In the genomic region with DNA sequence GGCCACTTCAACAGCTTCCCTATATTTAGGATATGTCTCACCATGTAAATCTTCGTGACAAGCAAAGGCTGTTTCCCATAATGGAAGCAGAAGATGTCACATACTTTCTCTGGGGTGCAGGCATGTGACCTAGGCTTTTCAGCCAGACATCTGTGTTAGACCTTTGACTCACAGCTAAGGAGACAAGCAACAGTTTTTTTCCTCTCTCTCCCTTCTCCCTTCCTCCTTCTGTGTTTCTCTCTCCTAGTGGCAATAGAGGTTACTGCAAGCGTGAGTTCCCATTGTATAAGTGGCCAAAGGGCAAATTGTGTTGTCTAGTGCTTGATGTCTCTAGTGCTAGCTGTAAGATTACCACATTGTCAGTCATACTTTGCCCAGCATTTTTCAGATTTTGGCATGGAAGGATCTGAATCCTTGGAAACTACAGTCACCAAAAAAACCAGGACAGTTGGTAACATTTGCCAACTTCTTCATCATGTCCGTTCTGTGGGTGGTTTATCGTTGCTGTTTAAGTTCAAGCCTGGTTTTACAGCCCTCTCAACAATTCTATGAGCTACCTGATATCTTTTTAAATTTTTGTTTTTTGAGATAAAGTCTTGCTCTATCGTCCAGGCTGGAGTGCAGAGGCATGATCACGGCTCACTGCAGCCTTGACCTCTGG, we compare ENCODE assay signal across 8 cellular contexts. TPM values are rescaled to one million over a fixed set of nuclear protein-coding genes. Genes with fewer than 3 reads are reported as not detected.
DNase-seq lines count a peak whose midpoint lies in the region; ATAC-seq, FAIRE-seq and TF ChIP-seq lines count a peak whose summit lies in the region.

No MANE protein-coding gene starts in this region.

- H3K4me2 ChIP-seq in OCI-LY3 (ENCODE audit: low read length), result peak overlapping the region; percentile 22

- H3K27ac ChIP-seq in OCI-LY3 (ENCODE audit: low read length), result no peak overlapping the region
- no peak overlapping the region for H3K27ac ChIP-seq in left lung
- H3K27ac ChIP-seq in upper lobe of right lung, result no peak overlapping the region
- no peak overlapping the region for H3K27ac ChIP-seq in tibial artery

- DNase-seq in Calu3 (peak; percentile 56), HS-5 (ENCODE audit: low read depth) (peak; percentile 11), bronchial epithelial cell (ENCODE audit: low read depth) (peak; percentile 79), left lung (no peak), upper lobe of right lung (no peak), tibial artery (no peak)

- H3K79me2 ChIP-seq in OCI-LY3 (ENCODE audit: low read length), result no peaks in the 10 kb centered on the region

- intact Hi-C loops in Calu3 (cut with micrococcal nuclease; ENCODE audit: unreplicated experiment), result loop anchor here (5.0 kb wide), 1 partner anchor 102 kb away; no protein-coding TSS in a partner anchor
- intact Hi-C loops in left lung (cut with DNase I), result no loop called here
- intact Hi-C loops in upper lobe of right lung (cut with DNase I), result no loop called here
- intact Hi-C loops in tibial artery (cut with DNase I; ENCODE audit: low total_unique reads), result no loop called here

- H3K4me3 ChIP-seq in OCI-LY3 (ENCODE audit: low read length) (no peak overlapping the region), bronchial epithelial cell (ENCODE audit: low read depth, low read length) (no peak overlapping the region), left lung (no peak overlapping the region), upper lobe of right lung (no peak overlapping the region), tibial artery (no peak overlapping the region)

- H3K27me3 Mint-ChIP-seq in Calu3 (ENCODE audit: unreplicated experiment), result no peaks in the 10 kb centered on the region

- H3K4me3 Mint-ChIP-seq in Calu3 (ENCODE audit: low read depth, unreplicated experiment), result no peak overlapping the region

- FAIRE-seq in bronchial epithelial cell (lab: Jason Lieb, UNC), result peak; percentile 93

- ATAC-seq in GM18861 (IDR thresholded peaks at IDR 0.05; ENCODE audit: unreplicated experiment), result peak; percentile 70
- peak; percentile 85 for ATAC-seq in left lung
- ATAC-seq in upper lobe of right lung, result peak; percentile 94

- BruUV-seq in Calu3 (replicated peaks; lab: Mats Ljungman, UMichigan), result no TSS peak

- CTCF ChIA-PET in Calu3 (lab: Charles Lee), result interaction anchor here (0.5 to 1.4 kb wide), 3 partner anchors 23 to 567 kb away, joined by 3 to 4 read pairs (median 3); partner anchors contain the start of genes GAS5 and ZBTB37

- H3K9ac ChIP-seq in OCI-LY3 (ENCODE audit: low read length), result no peak overlapping the region

- H3K36me3 Mint-ChIP-seq in Calu3 (ENCODE audit: insufficient read depth, unreplicated experiment), result no peaks in the 10 kb centered on the region

- H3K36me3 ChIP-seq in OCI-LY3 (replicated peaks; ENCODE audit: low read depth, low read length) (no peaks in the 10 kb centered on the region), bronchial epithelial cell (ENCODE audit: control insufficient read depth, insufficient read depth, low read length) (no peaks in the 10 kb centered on the region), left lung (no peaks in the 10 kb centered on the region), upper lobe of right lung (no peaks in the 10 kb centered on the region), tibial artery (no peaks in the 10 kb centered on the region)

- no peaks in the 10 kb centered on the region for H3K27me3 ChIP-seq in OCI-LY3 (ENCODE audit: low read depth, low read length)
- no peaks in the 10 kb centered on the region for H3K27me3 ChIP-seq in bronchial epithelial cell (ENCODE audit: control insufficient read depth, insufficient read depth, low read length)
- no peaks in the 10 kb centered on the region for H3K27me3 ChIP-seq in left lung
- H3K27me3 ChIP-seq in upper lobe of right lung, result no peaks in the 10 kb centered on the region
- no peaks in the 10 kb centered on the region for H3K27me3 ChIP-seq in tibial artery

- TF ChIP-seq CTCF in Calu3 (IDR thresholded peaks at IDR 0.05; ENCODE audit: unreplicated experiment) (peak; percentile 67), OCI-LY3 (IDR thresholded peaks at IDR 0.05; ENCODE audit: low read depth, low read length) (peak; percentile 73), bronchial epithelial cell (IDR thresholded peaks at IDR 0.05; ENCODE audit: insufficient read depth, low read length, severe bottlenecking) (peak; percentile 70), left lung (IDR thresholded peaks at IDR 0.05) (peak; percentile 58 to 65), upper lobe of right lung (IDR thresholded peaks at IDR 0.05) (peak; percentile 64), tibial artery (IDR thresholded peaks at IDR 0.05) (peak in 1 of 2 experiments; percentile 29)

- H3K9me3 Mint-ChIP-seq in Calu3 (ENCODE audit: low read depth, unreplicated experiment), result no peaks in the 10 kb centered on the region

- H3K27ac Mint-ChIP-seq in Calu3 (ENCODE audit: unreplicated experiment), result no peak overlapping the region

- H3K9me3 ChIP-seq in OCI-LY3 (ENCODE audit: insufficient read depth, low read length) (no peaks in the 10 kb centered on the region), left lung (no peaks in the 10 kb centered on the region), upper lobe of right lung (no peaks in the 10 kb centered on the region), tibial artery (no peaks in the 10 kb centered on the region)

- H2AFZ ChIP-seq in OCI-LY3 (ENCODE audit: low read depth, low read length), result peak overlapping the region; percentile 41; the same call in 1 of the 2 replicates

- no peaks in the 10 kb centered on the region for H4K20me1 ChIP-seq in OCI-LY3 (ENCODE audit: insufficient read depth, low read length)

- H3K4me1 ChIP-seq in OCI-LY3 (ENCODE audit: low read length), result peaks cover 20% of the 10 kb centered on the region
- no peaks in the 10 kb centered on the region for H3K4me1 ChIP-seq in left lung
- H3K4me1 ChIP-seq in upper lobe of right lung, result no peaks in the 10 kb centered on the region
- H3K4me1 ChIP-seq in tibial artery, result peaks cover 0 to 8% (median 0%) of the 10 kb centered on the region in 4 donors

- H3K4me1 Mint-ChIP-seq in Calu3 (ENCODE audit: low read depth, unreplicated experiment), result peaks cover 9% of the 10 kb centered on the region

RNA-seq across cellular contexts. Expression of gene RABGAP1L, which starts 44.4 kb away (rescaled TPM):
- total RNA-seq in Calu3 (2022) (132 and 135 TPM in 2 replicates), bronchial epithelial cell (34.1 and 37.4 TPM in 2 replicates), left lung (10 to 100 TPM; 53.0 to 67.3 TPM), upper lobe of right lung (80.6 TPM)

Comparison
In these comparisons a context has a peak if more than half of its experiments do, and no peak if none do; other contexts are left out.
1. DNase-seq: peak in Calu3 (single experiment), HS-5 (single experiment) and bronchial epithelial cell (single experiment); none in left lung (0 of 2), upper lobe of right lung (single experiment) and tibial artery (0 of 2).
2. Peak in every context shown above with its lines, with median percentiles within 50 percentile points of each other: ATAC-seq.